Comparison of ENCODE assay signal across 8 cellular contexts in the genomic region with DNA sequence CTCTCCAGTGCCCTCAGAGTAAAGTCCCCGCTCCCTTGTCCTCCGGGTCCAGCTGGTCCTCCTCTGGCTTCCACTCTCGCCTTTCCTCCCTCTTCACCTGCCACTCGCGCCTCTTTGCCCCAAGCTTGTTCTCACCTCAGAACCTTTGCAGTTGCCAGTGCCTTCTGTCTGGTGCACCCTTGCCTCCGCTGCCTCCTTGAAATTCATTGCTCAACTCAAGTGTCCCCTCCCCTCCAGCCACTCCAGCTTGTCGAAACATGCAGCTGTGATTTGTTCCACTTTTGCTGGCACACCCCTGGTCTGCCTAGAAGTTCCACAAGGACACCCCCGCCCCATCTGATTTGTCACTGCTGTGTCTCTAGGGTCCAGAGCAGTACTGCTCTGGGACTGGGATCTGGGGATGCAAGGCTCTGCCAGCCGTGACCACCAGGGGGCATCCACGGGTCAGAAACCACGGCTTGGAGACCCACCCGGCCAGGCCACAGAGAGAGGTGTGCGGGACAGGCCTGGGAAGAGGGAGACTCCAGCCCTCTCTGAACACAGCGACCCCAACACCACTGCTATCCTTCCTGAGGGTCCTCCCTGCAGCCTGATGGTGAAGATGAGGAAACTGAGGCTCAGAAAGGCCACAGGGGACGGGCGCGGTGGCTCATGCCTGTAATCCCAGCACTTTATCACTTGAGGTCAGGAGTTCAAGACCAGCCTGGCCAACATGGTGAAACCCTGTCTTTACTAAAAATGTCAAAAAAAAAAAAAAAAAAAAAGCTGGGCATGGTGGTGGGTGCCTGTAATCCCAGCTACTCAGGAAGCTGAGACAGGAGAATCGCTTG. TPM values are rescaled to one million over a fixed set of nuclear protein-coding genes. Genes with fewer than 3 reads are reported as not detected.
DNase-seq lines count a peak whose midpoint lies in the region; ATAC-seq and TF ChIP-seq lines count a peak whose summit lies in the region.

No MANE protein-coding gene starts in this region.

- in situ Hi-C loops in Panc1 (cut with HindIII; ENCODE audit: low pct_unique_long_range_greater_than_20kb, low sequenced_read_pairs): no loop called here

- H3K4me3 Mint-ChIP-seq in activated T-cell treated with anti-CD3 and anti-CD28 coated beads, Interleukin-2, amount 50 U/mL, for 4 hours: no peak overlapping the region
- H3K4me3 Mint-ChIP-seq in naive thymus-derived CD4-positive, alpha-beta T cell: peak overlapping the region; percentile 22 to 71 (median 56)

- H3K27me3 ChIP-seq in Panc1 (ENCODE audit: control insufficient read depth, insufficient read depth, low read length): no peaks in the 10 kb centered on the region
- H3K27me3 ChIP-seq in naive thymus-derived CD4-positive, alpha-beta T cell (ENCODE audit: control insufficient read depth in 2 of 2, insufficient read depth in 2 of 2, low read length in 2 of 2): no peaks in the 10 kb centered on the region

- H3K4me1 ChIP-seq in Panc1 (ENCODE audit: control insufficient read depth, insufficient read depth, low read length): no peaks in the 10 kb centered on the region
- peaks cover 15 to 24% of the 10 kb centered on the region in 2 donors for H3K4me1 ChIP-seq in naive thymus-derived CD4-positive, alpha-beta T cell (ENCODE audit: control insufficient read depth in 2 of 2, insufficient read depth in 2 of 2, low read length in 2 of 2)

- peak; percentile 87 for TF ChIP-seq CTCF in Panc1 (IDR thresholded peaks at IDR 0.05)

- H3K9me3 Mint-ChIP-seq in activated T-cell treated with anti-CD3 and anti-CD28 coated beads, Interleukin-2, amount 50 U/mL, for 4 hours: no peaks in the 10 kb centered on the region
- H3K9me3 Mint-ChIP-seq in naive thymus-derived CD4-positive, alpha-beta T cell: peaks cover 0 to 6% (median 4%) of the 10 kb centered on the region in 11 donors

- CTCF ChIA-PET in Panc1 (lab: Charles Lee): interaction anchor here (0.6 to 1.1 kb wide), 6 partner anchors 55 to 274 kb away, joined by 3 to 4 read pairs (median 4); no protein-coding TSS in a partner anchor
- CTCF ChIA-PET in naive thymus-derived CD4-positive, alpha-beta T cell (lab: Charles Lee): interaction anchor here (0.5 to 5.1 kb wide), 27 partner anchors 9 to 1223 kb away, joined by 3 to 85 read pairs (median 4); no protein-coding TSS in a partner anchor

- H3K4me3 ChIP-seq in Panc1 (ENCODE audit: low read depth in 2 of 2, low read length in 2 of 2): no peak overlapping the region
- no peak overlapping the region for H3K4me3 ChIP-seq in naive thymus-derived CD4-positive, alpha-beta T cell (ENCODE audit: low read length)

- no peaks in the 10 kb centered on the region for H3K36me3 ChIP-seq in Panc1 (ENCODE audit: control insufficient read depth, insufficient read depth, low read length)
- H3K36me3 ChIP-seq in naive thymus-derived CD4-positive, alpha-beta T cell (ENCODE audit: control insufficient read depth in 2 of 3, insufficient read depth in 3 of 3, low read length in 3 of 3): no peaks in the 10 kb centered on the region

- BruUV-seq in Panc1 (replicated peaks; lab: Mats Ljungman, UMichigan): no TSS peak

- intact Hi-C loops in Panc1 (cut with micrococcal nuclease; ENCODE audit: unreplicated experiment): loop anchor here (2.0 to 10.0 kb wide), 2 partner anchors 77 to 139 kb away; partner anchors contain the start of gene KLF2
- intact Hi-C loops in naive thymus-derived CD4-positive, alpha-beta T cell (cut with micrococcal nuclease): loop anchor here (1.0 to 5.0 kb wide), 5 partner anchors 62 to 170 kb away; partner anchors contain the start of genes FAM32A (in 1 of the 2) and KLF2 (in 1 of the 2)

- no peaks in the 10 kb centered on the region for H3K27me3 Mint-ChIP-seq in activated T-cell treated with anti-CD3 and anti-CD28 coated beads, Interleukin-2, amount 50 U/mL, for 4 hours (ENCODE audit: low read depth)
- peaks cover 0 to 7% (median 0%) of the 10 kb centered on the region in 5 donors for H3K27me3 Mint-ChIP-seq in naive thymus-derived CD4-positive, alpha-beta T cell

- H3K27ac ChIP-seq in Panc1 (ENCODE audit: low read length): no peak overlapping the region
- H3K27ac ChIP-seq in naive thymus-derived CD4-positive, alpha-beta T cell (ENCODE audit: low read depth, low read length): no peak overlapping the region

- ATAC-seq in Panc1 (peak; percentile 99), esophagus mucosa (peak; percentile 93), HG03196 (IDR thresholded peaks at IDR 0.05; ENCODE audit: unreplicated experiment) (no peak)
- peak; percentile 91 to 92 for ATAC-seq in activated T-cell treated with anti-CD3 and anti-CD28 coated beads, Interleukin-2, amount 50 U/mL, for 4 hours
- peak; percentile 95 for ATAC-seq in naive thymus-derived CD4-positive, alpha-beta T cell

- H3K27ac Mint-ChIP-seq in naive thymus-derived CD4-positive, alpha-beta T cell: peak overlapping the region; percentile 48 to 94 (median 84)

- H3K9me3 ChIP-seq in Panc1 (ENCODE audit: control insufficient read depth, insufficient read depth, low read depth, low read length): no peaks in the 10 kb centered on the region
- no peaks in the 10 kb centered on the region for H3K9me3 ChIP-seq in naive thymus-derived CD4-positive, alpha-beta T cell (ENCODE audit: control insufficient read depth in 2 of 3, low read length in 3 of 3)

- POLR2A ChIA-PET in Panc1 (lab: Charles Lee): no interaction called here
- POLR2A ChIA-PET in naive thymus-derived CD4-positive, alpha-beta T cell (lab: Charles Lee): interaction anchor here (0.6 to 8.5 kb wide), 16 partner anchors 9 to 214 kb away, joined by 3 to 101 read pairs (median 5); partner anchors contain the start of gene KLF2

- H3K4me1 Mint-ChIP-seq in activated T-cell treated with anti-CD3 and anti-CD28 coated beads, Interleukin-2, amount 50 U/mL, for 4 hours (ENCODE audit: low read depth): peaks cover 25% of the 10 kb centered on the region
- peaks cover 17 to 38% (median 36%) of the 10 kb centered on the region in 7 donors for H3K4me1 Mint-ChIP-seq in naive thymus-derived CD4-positive, alpha-beta T cell

- DNase-seq in COLO829 (ENCODE audit: low spot score) (peak; percentile 72), HUDEP-2 (lab: John Stamatoyannopoulos, UW; ENCODE audit: unreplicated experiment in 76 of 76) (peak in 67 of 76 experiments; percentile 16 to 95 (median 73)), Panc1 (ENCODE audit: low read depth, low spot score) (peak; percentile 52)
- peak; percentile 86 for DNase-seq in activated T-cell treated with anti-CD3 and anti-CD28 coated beads, Interleukin-2, amount 50 U/mL, for 4 hours
- DNase-seq in naive thymus-derived CD4-positive, alpha-beta T cell: peak; percentile 60 to 89 (median 77)
- DNase-seq in stimulated activated CD8-positive, alpha-beta memory T cell treated with anti-CD3 and anti-CD28 coated beads, Interleukin-7, amount 100 ng/mL, for 48 hours (ENCODE audit: extremely low read depth in 1 of 2, low read depth in 1 of 2): peak; percentile 56 to 60

- H3K36me3 Mint-ChIP-seq in activated T-cell treated with anti-CD3 and anti-CD28 coated beads, Interleukin-2, amount 50 U/mL, for 4 hours (ENCODE audit: insufficient read depth): no peaks in the 10 kb centered on the region
- peaks cover 3 to 5% (median 5%) of the 10 kb centered on the region in 5 donors for H3K36me3 Mint-ChIP-seq in naive thymus-derived CD4-positive, alpha-beta T cell

RNA-seq across cellular contexts. Expression of gene AP1M1, which starts 49.9 kb away (rescaled TPM):
- 88.7 TPM for total RNA-seq in Panc1 (2021; ENCODE audit: unreplicated experiment)
- polyA plus RNA-seq in Panc1 (2012; ENCODE audit: insufficient read length): 122 TPM
- 100 to 1,000 TPM in 2 of 3 donors, 10 to 100 TPM in 1; 93.4 to 109 (median 106) TPM for total RNA-seq in activated T-cell treated with anti-CD3 and anti-CD28 coated beads, Interleukin-2, amount 50 U/mL, for 4 hours
- 37.7 TPM for total RNA-seq in esophagus mucosa
- 100 to 1,000 TPM in 4 of 5 experiments, 10 to 100 TPM in 1; 94.9 to 149 (median 125) TPM for total RNA-seq in naive thymus-derived CD4-positive, alpha-beta T cell
- polyA plus RNA-seq in naive thymus-derived CD4-positive, alpha-beta T cell: 100 to 1,000 TPM; 134 to 169 TPM
